Comparison of ENCODE assay signal across 24 cellular contexts in genomic region chr16:13100970-13101369, GRCh38.
DNase-seq lines count a peak whose midpoint lies in the region; ATAC-seq and TF ChIP-seq lines count a peak whose summit lies in the region.
"Had no signal": no experiment of that assay in that cellular context is flagged by ENCODE, and none has a peak within 500 bp of the region (broad histone marks: within the 10 kb centered on the region; RNA-seq: fewer than 3 reads in every experiment).

No MANE protein-coding gene starts in this region.

- H3K18ac ChIP-seq in mesendoderm (ENCODE audit: low read length), result no peak overlapping the region

- H3K4me3 ChIP-seq in GM23338 (no peak overlapping the region), mesendoderm (ENCODE audit: low read length) (no peak overlapping the region), osteoblast (ENCODE audit: insufficient read depth, low read length) (no peak overlapping the region)
- H3K4me3 ChIP-seq: BLaER1 had no signal

- H2BK15ac ChIP-seq in mesendoderm (replicated peaks; ENCODE audit: low read depth), result no peak overlapping the region

- H3K9me3 ChIP-seq in osteoblast (ENCODE audit: low read depth, low read length), result peaks cover 2% of the 10 kb centered on the region

- no peak overlapping the region for H3K9ac ChIP-seq in mesendoderm (ENCODE audit: low read length)
- H3K9ac ChIP-seq: BLaER1 had no signal

- no peaks in the 10 kb centered on the region for H3K36me3 ChIP-seq in GM23338 (ENCODE audit: insufficient read depth)
- H3K36me3 ChIP-seq in mesendoderm (ENCODE audit: control insufficient read depth, insufficient read depth, low read length), result no peaks in the 10 kb centered on the region
- no peaks in the 10 kb centered on the region for H3K36me3 ChIP-seq in osteoblast (ENCODE audit: insufficient read depth, low read length)
- H3K36me3 ChIP-seq: BE2C, BLaER1 had no signal

- no peak overlapping the region for H4K5ac ChIP-seq in mesendoderm (ENCODE audit: low read length)

- POLR2A ChIA-PET in WTC11 (lab: Charles Lee), result no interaction called here

- H3K4ac ChIP-seq in mesendoderm (ENCODE audit: low read depth, low read length), result peak overlapping the region; percentile 84

- CTCF ChIA-PET in WTC11 (lab: Charles Lee), result no interaction called here

- WGBS in mesendoderm (ENCODE audit: extremely low coverage, insufficient coverage, low lambda C conversion rate), result no CpG with 5 or more reads among the region's 6 CpGs

- H3K27me3 ChIP-seq in GM23338 (ENCODE audit: insufficient read depth) (no peaks in the 10 kb centered on the region), mesendoderm (ENCODE audit: insufficient read depth, low read length, poor library complexity) (no peaks in the 10 kb centered on the region), osteoblast (ENCODE audit: insufficient read depth, low read length) (no peaks in the 10 kb centered on the region)
- H3K27me3 ChIP-seq: BE2C, BLaER1 had no signal

- H3K4me3 Mint-ChIP-seq in GM23338 (no peak overlapping the region), WTC11 (no peak overlapping the region)
- H3K4me3 Mint-ChIP-seq: CD14-positive monocyte; CD4-positive, CD25-positive, alpha-beta regulatory T cell; CD8-positive, alpha-beta memory T cell had no signal

- H2AFZ ChIP-seq in GM23338, result no peak overlapping the region
- H2AFZ ChIP-seq in osteoblast (ENCODE audit: low read length), result no peak overlapping the region

- peak overlapping the region; percentile 24; the same call in 1 of the 2 replicates for H3K27ac ChIP-seq in GM23338 (ENCODE audit: low read depth)
- no peak overlapping the region for H3K27ac ChIP-seq in mesendoderm (ENCODE audit: low read depth, low read length)
- no peak overlapping the region for H3K27ac ChIP-seq in osteoblast (ENCODE audit: low read depth, low read length)
- H3K27ac ChIP-seq: BLaER1 had no signal

- peaks cover 13% of the 10 kb centered on the region for H3K9me2 ChIP-seq in GM23338 (ENCODE audit: insufficient read depth)

- H3K4me2 ChIP-seq in GM23338 (no peak overlapping the region), mesendoderm (ENCODE audit: low read length) (no peak overlapping the region), osteoblast (ENCODE audit: insufficient read depth, low read length) (no peak overlapping the region)
- H3K4me2 ChIP-seq: BLaER1 had no signal

- H3K4me1 ChIP-seq in GM23338 (ENCODE audit: insufficient read depth), result peaks cover 19% of the 10 kb centered on the region
- H3K4me1 ChIP-seq in mesendoderm (ENCODE audit: control insufficient read depth, low read depth, low read length), result peaks cover 19% of the 10 kb centered on the region
- no peaks in the 10 kb centered on the region for H3K4me1 ChIP-seq in osteoblast (ENCODE audit: insufficient read depth, low read length)
- H3K4me1 ChIP-seq: BE2C, BLaER1 had no signal

- H3K23ac ChIP-seq in mesendoderm (ENCODE audit: low read length), result no peak overlapping the region

- H3K36me3 Mint-ChIP-seq in GM23338 (ENCODE audit: low read depth) (peaks cover 9% of the 10 kb centered on the region; the same call in 2 of the 3 replicates), WTC11 (peaks cover 11% of the 10 kb centered on the region)
- H3K36me3 Mint-ChIP-seq: CD14-positive monocyte; CD4-positive, alpha-beta memory T cell; CD4-positive, CD25-positive, alpha-beta regulatory T cell had no signal

- H2BK120ac ChIP-seq in mesendoderm (ENCODE audit: low read depth, low read length), result peak overlapping the region; percentile 83

- no peak overlapping the region for H3K27ac Mint-ChIP-seq in GM23338
- H3K27ac Mint-ChIP-seq in WTC11, result peak overlapping the region; percentile 10; the same call in 1 of the 2 replicates
- H3K27ac Mint-ChIP-seq: CD14-positive monocyte; CD4-positive, alpha-beta memory T cell; CD4-positive, CD25-positive, alpha-beta regulatory T cell; CD8-positive, alpha-beta memory T cell had no signal

- ATAC-seq in GM23338 (no peak), WTC11 (no peak), HG03108 (IDR thresholded peaks at IDR 0.05; ENCODE audit: unreplicated experiment) (no peak), GM19328 (IDR thresholded peaks at IDR 0.05; ENCODE audit: unreplicated experiment) (no peak), GM18870 (IDR thresholded peaks at IDR 0.05; ENCODE audit: unreplicated experiment) (no peak)

- DNase-seq in GM23338 (ENCODE audit: low spot score) (no peak), WTC11 (ENCODE audit: low spot score) (no peak), mesendoderm (no peak), osteoblast (ENCODE audit: insufficient read length, low spot score, missing footprints) (peak; percentile 21)
- DNase-seq: 8988T; ACHN; BE2C; C1 segment of cervical spinal cord; CD4-positive, alpha-beta memory T cell; CD4-positive, CD25-positive, alpha-beta regulatory T cell; CD8-positive, alpha-beta memory T cell; COR-L47; DMS 273 treated with DMSO at 0.1 percent for 48 hours; DMS153; DMS53; DMS79; DND-41; EL; GDM1 had no signal

- no peaks in the 10 kb centered on the region for H3F3A ChIP-seq in GM23338 (replicated peaks; ENCODE audit: low read depth)

- no peak overlapping the region for H2BK5ac ChIP-seq in mesendoderm (ENCODE audit: low read length)

- TF ChIP-seq CTCF in GM23338 (conservative IDR thresholded peaks at IDR 0.05; ENCODE audit: low read depth in 2 of 2) (no peak), WTC11 (IDR thresholded peaks at IDR 0.05) (no peak), osteoblast (IDR thresholded peaks at IDR 0.05; ENCODE audit: extremely low read depth, low read depth, low read length) (no peak)

- peaks cover 56% of the 10 kb centered on the region for H3K79me2 ChIP-seq in GM23338 (replicated peaks; ENCODE audit: insufficient read depth)
- H3K79me2 ChIP-seq in mesendoderm (ENCODE audit: control insufficient read depth, insufficient read depth, low read length), result peaks cover 9% of the 10 kb centered on the region
- no peaks in the 10 kb centered on the region for H3K79me2 ChIP-seq in osteoblast (ENCODE audit: insufficient read depth, low read length)

- no peak overlapping the region for H2AK5ac ChIP-seq in mesendoderm (ENCODE audit: low read length)

- no peak overlapping the region for H3K56ac ChIP-seq in mesendoderm (ENCODE audit: low read length)

- no peak overlapping the region for H4K8ac ChIP-seq in mesendoderm (ENCODE audit: low read depth, low read length)

- H3K9me3 Mint-ChIP-seq in GM23338 (peaks cover 14% of the 10 kb centered on the region), WTC11 (peaks cover 17% of the 10 kb centered on the region)

- H3K4me1 Mint-ChIP-seq in GM23338 (peaks cover 28% of the 10 kb centered on the region), WTC11 (peaks cover 40% of the 10 kb centered on the region)
- H3K4me1 Mint-ChIP-seq: CD14-positive monocyte; CD4-positive, alpha-beta memory T cell; CD4-positive, CD25-positive, alpha-beta regulatory T cell; CD8-positive, alpha-beta memory T cell had no signal

- peaks cover 3% of the 10 kb centered on the region; the same call in 1 of the 2 replicates for H4K20me1 ChIP-seq in GM23338 (replicated peaks; ENCODE audit: insufficient read depth)
- no peaks in the 10 kb centered on the region for H4K20me1 ChIP-seq in osteoblast (ENCODE audit: insufficient read depth, low read length)
- H4K20me1 ChIP-seq: BLaER1 had no signal

- peaks cover 5% of the 10 kb centered on the region for H3K27me3 Mint-ChIP-seq in GM23338 (ENCODE audit: insufficient read depth, low read depth, poor library complexity)
- H3K27me3 Mint-ChIP-seq in WTC11 (ENCODE audit: low read depth), result no peaks in the 10 kb centered on the region
- H3K27me3 Mint-ChIP-seq: CD4-positive, alpha-beta memory T cell; CD4-positive, CD25-positive, alpha-beta regulatory T cell had no signal

- H3K79me1 ChIP-seq in mesendoderm (ENCODE audit: low read length), result peaks cover 15% of the 10 kb centered on the region

TF ChIP-seq in GM23338, 12 proteins besides CTCF, POLR2A, EP300 and RAD21 (continues in another document):
- TF ChIP-seq JUNB (IDR thresholded peaks at IDR 0.05; ENCODE audit: unreplicated experiment) (no peak), EZH2phosphoT487 (IDR thresholded peaks at IDR 0.05; ENCODE audit: unreplicated experiment) (no peak), ETS1 (IDR thresholded peaks at IDR 0.05) (no peak), NANOG (IDR thresholded peaks at IDR 0.05; ENCODE audit: borderline replicate concordance) (no peak), ZNF331 (CRISPR knock-in tag; IDR thresholded peaks at IDR 0.05; ENCODE audit: low read depth) (no peak), EZH2 (IDR thresholded peaks at IDR 0.05; ENCODE audit: low read depth, unreplicated experiment) (no peak), CREB1 (CRISPR knock-in tag; IDR thresholded peaks at IDR 0.05; ENCODE audit: low read depth) (no peak)

TF ChIP-seq in WTC11, 78 proteins besides CTCF, POLR2A, EP300 and RAD21:
- TF ChIP-seq ELF4 (CRISPR knock-in tag; IDR thresholded peaks at IDR 0.05; ENCODE audit: low read depth) (no peak), CREM (CRISPR knock-in tag; IDR thresholded peaks at IDR 0.05) (no peak), MYBL2 (CRISPR knock-in tag; IDR thresholded peaks at IDR 0.05) (no peak), MAX (CRISPR knock-in tag; IDR thresholded peaks at IDR 0.05) (no peak), ZNF423 (CRISPR knock-in tag; IDR thresholded peaks at IDR 0.05) (no peak), JAZF1 (CRISPR knock-in tag; IDR thresholded peaks at IDR 0.05) (no peak), HMGXB4 (CRISPR knock-in tag; IDR thresholded peaks at IDR 0.05) (no peak), RELA (CRISPR knock-in tag; IDR thresholded peaks at IDR 0.05; ENCODE audit: borderline replicate concordance) (no peak)
